Comparison of ENCODE assay signal across 32 cellular contexts in genomic region chr12:44588651-44589050, GRCh38.
"Had no signal": no experiment of that assay in that cellular context is flagged by ENCODE, and none has a peak within 500 bp of the region (broad histone marks: within the 10 kb centered on the region; RNA-seq: fewer than 3 reads in every experiment).

No MANE protein-coding gene starts in this region.

- H3K27ac ChIP-seq: adrenal gland, body of pancreas, epithelial cell of prostate, esophagus squamous epithelium, WERI-Rb-1 had no signal

- H3K27ac Mint-ChIP-seq: activated B cell treated with CpG ODN at 0.5 μM for 24 hours; activated CD8-positive, alpha-beta T cell treated with anti-CD3 and anti-CD28 coated beads for 36 hours; activated T-helper 17 cell treated with anti-CD3 and anti-CD28 coated beads, Interleukin-2, amount 50 U/mL, for 72 hours; T-cell; T-helper 1 cell treated with Interleukin-12 subunit alpha and Interleukin-12 subunit beta and Interleukin-4 antibody, amounts not matched to agents 30 μg/mL and 1 μg/mL, for 36 hours had no signal

- H3K27me3 ChIP-seq: adrenal gland, body of pancreas, esophagus squamous epithelium had no signal

- H3K36me3 ChIP-seq: adrenal gland, esophagus squamous epithelium, WERI-Rb-1 had no signal

- H3K4me1 ChIP-seq: adrenal gland, body of pancreas, esophagus squamous epithelium had no signal

- ATAC-seq: activated CD4-positive, CD25-positive, alpha-beta regulatory T cell treated with anti-CD3 and anti-CD28 coated beads, Interleukin-2, amount 50 U/mL, for 24 hours; activated CD8-positive, alpha-beta T cell treated with anti-CD3 and anti-CD28 coated beads for 36 hours; activated T-cell treated with anti-CD3 and anti-CD28 coated beads, Interleukin-2, amount 50 U/mL, for 4 hours; body of pancreas; T-cell had no signal

- H3K27me3 Mint-ChIP-seq: activated B cell treated with CpG ODN at 0.5 μM for 24 hours; activated CD8-positive, alpha-beta T cell treated with anti-CD3 and anti-CD28 coated beads for 36 hours; activated T-helper 17 cell treated with anti-CD3 and anti-CD28 coated beads, Interleukin-2, amount 50 U/mL, for 72 hours; T-cell had no signal

- H3K4me3 ChIP-seq: adrenal gland, body of pancreas, esophagus squamous epithelium had no signal

- H3K9me3 Mint-ChIP-seq: activated B cell treated with CpG ODN at 0.5 μM for 24 hours; activated CD8-positive, alpha-beta T cell treated with anti-CD3 and anti-CD28 coated beads for 36 hours; activated T-cell treated with anti-CD3 and anti-CD28 coated beads, Interleukin-2, amount 50 U/mL, for 4 hours; activated T-helper 17 cell treated with anti-CD3 and anti-CD28 coated beads, Interleukin-2, amount 50 U/mL, for 72 hours; T-helper 1 cell treated with Interleukin-12 subunit alpha and Interleukin-12 subunit beta and Interleukin-4 antibody, amounts not matched to agents 30 μg/mL and 1 μg/mL, for 36 hours had no signal

- H3K9me3 ChIP-seq: adrenal gland, body of pancreas, esophagus squamous epithelium had no signal

- DNase-seq: activated B cell treated with CpG ODN at 0.5 μM for 24 hours; activated CD4-positive, alpha-beta T cell treated with anti-CD3 and anti-CD28 coated beads for 48 hours; activated CD4-positive, alpha-beta T cell treated with anti-CD3 and anti-CD28 coated beads, Interleukin-2, amount 50 U/mL, for 1 hour; activated CD8-positive, alpha-beta memory T cell treated with anti-CD3 and anti-CD28 coated beads for 24 hours; activated CD8-positive, alpha-beta T cell treated with anti-CD3 and anti-CD28 coated beads for 36 hours; activated effector memory CD4-positive, alpha-beta T cell treated with Interleukin-2 at 50 U/mL for 16 hours; activated gamma-delta T cell treated with Interleukin-2 at 50 U/mL for 16 hours; activated naive CD4-positive, alpha-beta T cell treated with anti-CD3 and anti-CD28 coated beads, Interleukin-2, amount 50 U/mL, for 16 hours; activated naive CD4-positive, alpha-beta T cell treated with Interleukin-2 at 50 U/mL for 16 hours; activated T-cell treated with anti-CD3 and anti-CD28 coated beads, Interleukin-2, amount 50 U/mL, for 4 hours; adrenal gland; amygdala; aorta; body of pancreas; caudate nucleus; cortex of kidney; dermis blood vessel endothelial cell; effector CD4-positive, alpha-beta T cell; esophagus squamous epithelium; head of caudate nucleus; SW 1271; T-cell; T1000; WERI-Rb-1 had no signal

- H3K4me1 Mint-ChIP-seq: activated B cell treated with CpG ODN at 0.5 μM for 24 hours had no signal

- FAIRE-seq: colon, endometrium, endothelial cell of umbilical vein, frontal cortex had no signal

- H3K4me3 Mint-ChIP-seq: activated B cell treated with CpG ODN at 0.5 μM for 24 hours; activated CD8-positive, alpha-beta T cell treated with anti-CD3 and anti-CD28 coated beads for 36 hours; activated T-cell treated with anti-CD3 and anti-CD28 coated beads, Interleukin-2, amount 50 U/mL, for 4 hours; activated T-helper 17 cell treated with anti-CD3 and anti-CD28 coated beads, Interleukin-2, amount 50 U/mL, for 72 hours; T-cell; T-helper 1 cell treated with Interleukin-12 subunit alpha and Interleukin-12 subunit beta and Interleukin-4 antibody, amounts not matched to agents 30 μg/mL and 1 μg/mL, for 36 hours had no signal
